In genomic region chr6:137832110-137832509, GRCh38 we compare ENCODE assay signal across 1 cellular context.
TF ChIP-seq lines count a peak whose summit lies in the region.

No MANE protein-coding gene starts in this region.

TF ChIP-seq in IMR-90, 13 proteins besides CTCF, POLR2A, EP300 and RAD21 (continued from another document):
- TF ChIP-seq BHLHE40 (IDR thresholded peaks at IDR 0.05; ENCODE audit: low read depth, low read length) (no peak), CEBPB (IDR thresholded peaks at IDR 0.05; ENCODE audit: low read depth, low read length) (peak; percentile 81)
TF ChIP-seq in IMR-90: peak in this region for 2.
